Comparison of ENCODE assay signal across 8 cellular contexts in the genomic region with DNA sequence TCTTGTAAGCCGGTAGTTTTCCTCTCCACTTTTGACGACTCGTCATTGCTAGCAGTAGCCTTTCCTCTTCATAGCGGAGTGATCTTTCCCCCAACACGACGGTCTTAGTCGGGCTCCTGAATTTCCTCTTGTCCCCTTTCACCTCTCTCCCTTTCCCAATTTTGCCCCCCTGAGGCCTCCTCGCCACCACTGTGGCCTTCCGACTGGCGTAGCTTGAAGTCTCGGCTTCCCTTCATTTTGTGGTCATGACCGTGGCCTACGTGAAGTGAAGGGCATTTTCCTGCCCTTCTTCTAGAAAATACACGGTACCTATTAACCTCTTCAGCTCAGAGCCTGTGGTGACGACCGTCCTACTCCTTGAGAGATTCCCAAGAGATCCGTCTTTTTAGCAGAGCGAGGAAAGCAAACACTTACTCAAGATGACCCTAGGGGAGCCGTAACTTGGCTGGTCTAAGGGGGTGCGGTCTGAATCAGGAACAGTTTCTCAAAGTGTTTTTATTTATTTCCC. TPM values are rescaled to one million over a fixed set of nuclear protein-coding genes. Genes with fewer than 3 reads are reported as not detected.
A peak's percentile ranks its signal among the peaks of the same experiment; 100 is the strongest.
DNase-seq lines count a peak whose midpoint lies in the region; ATAC-seq and TF ChIP-seq lines count a peak whose summit lies in the region.

No MANE protein-coding gene starts in this region.

- no peaks in the 10 kb centered on the region for H3K27me3 Mint-ChIP-seq in T-cell
- H3K27me3 Mint-ChIP-seq in naive thymus-derived CD8-positive, alpha-beta T cell = peaks cover 0 to 2% (median 0%) of the 10 kb centered on the region in 5 donors

- H3K4me1 ChIP-seq in esophagus squamous epithelium = peaks cover 11 to 71% (median 19%) of the 10 kb centered on the region in 3 donors

- H3K4me3 ChIP-seq in esophagus squamous epithelium = peak overlapping the region; percentile 76 to 86 (median 80)

- no peaks in the 10 kb centered on the region for H3K9me3 ChIP-seq in esophagus squamous epithelium

- ATAC-seq in T-cell (replicated peaks in 1 of 4) (no peak), GM21737 (IDR thresholded peaks at IDR 0.05; ENCODE audit: unreplicated experiment) (no peak)
- ATAC-seq in naive thymus-derived CD8-positive, alpha-beta T cell = no peak

- H3K9me3 Mint-ChIP-seq in T-cell = no peaks in the 10 kb centered on the region
- H3K9me3 Mint-ChIP-seq in naive thymus-derived CD8-positive, alpha-beta T cell = no peaks in the 10 kb centered on the region

- peaks cover 0 to 29% (median 10%) of the 10 kb centered on the region in 3 donors for H3K36me3 ChIP-seq in esophagus squamous epithelium

- H3K4me1 Mint-ChIP-seq in T-cell = peaks cover 48 to 65% (median 54%) of the 10 kb centered on the region in 3 donors
- H3K4me1 Mint-ChIP-seq in naive thymus-derived CD8-positive, alpha-beta T cell = peaks cover 38 to 63% (median 56%) of the 10 kb centered on the region in 4 donors

- 0% methylated on average over 16 to 20 of the region's 20 CpGs for WGBS in esophagus squamous epithelium, 2 donors

- H3K36me3 Mint-ChIP-seq in T-cell = peaks cover 26% of the 10 kb centered on the region
- peaks cover 4 to 30% (median 7%) of the 10 kb centered on the region in 3 donors for H3K36me3 Mint-ChIP-seq in naive thymus-derived CD8-positive, alpha-beta T cell

- DNase-seq in HK-2 (ENCODE audit: unreplicated experiment) (peak; percentile 50), T-cell (peak in 3 of 34 experiments; percentile 14 to 43 (median 20)), esophagus squamous epithelium (lab: John Stamatoyannopoulos, UW) (no peak), OCI-M2 (lab: John Stamatoyannopoulos, UW; ENCODE audit: unreplicated experiment) (no peak), HuH-7 (ENCODE audit: low spot score) (no peak)
- peak in 2 of 10 donors; percentile 34 to 37 for DNase-seq in naive thymus-derived CD8-positive, alpha-beta T cell

- peak overlapping the region; percentile 97 for H3K27ac Mint-ChIP-seq in T-cell
- peak overlapping the region; percentile 98 to 100 (median 100) for H3K27ac Mint-ChIP-seq in naive thymus-derived CD8-positive, alpha-beta T cell

- CTCF ChIA-PET in T-cell (lab: Charles Lee) = interaction anchor here in 1 of 2 donors (0.5 to 0.6 kb wide), 2 partner anchors 332 to 1037 kb away, joined by 3 read pairs; no protein-coding TSS in a partner anchor

- no peak for TF ChIP-seq POLR2A in esophagus squamous epithelium (IDR thresholded peaks at IDR 0.05)

- peak overlapping the region; percentile 80 for H3K27ac ChIP-seq in C4-2B
- peak overlapping the region; percentile 94 to 99 (median 97) for H3K27ac ChIP-seq in esophagus squamous epithelium

- H3K4me3 Mint-ChIP-seq in T-cell = peak overlapping the region; percentile 94 to 99 (median 94)
- H3K4me3 Mint-ChIP-seq in naive thymus-derived CD8-positive, alpha-beta T cell = peak overlapping the region; percentile 91 to 100 (median 98)

- TF ChIP-seq CTCF in C4-2B (conservative IDR thresholded peaks at IDR 0.05) (no peak), esophagus squamous epithelium (IDR thresholded peaks at IDR 0.05) (no peak)

- H3K27me3 ChIP-seq in esophagus squamous epithelium = no peaks in the 10 kb centered on the region

- POLR2A ChIA-PET in T-cell (lab: Charles Lee) = interaction anchor here in 1 of 2 donors (0.6 to 1.3 kb wide), 3 partner anchors 17 to 411 kb away, joined by 3 to 8 read pairs (median 4); no protein-coding TSS in a partner anchor
- POLR2A ChIA-PET in naive thymus-derived CD8-positive, alpha-beta T cell (lab: Charles Lee) = interaction anchor here (0.5 to 1.2 kb wide), 3 partner anchors 25 to 279 kb away, joined by 3 to 5 read pairs (median 4); partner anchors contain the start of genes ARSG and SLC16A6

- intact Hi-C loops in esophagus squamous epithelium (cut with DNase I) = no loop called here

RNA-seq across cellular contexts. Expression of gene PRKAR1A, which starts 0.8 kb away (rescaled TPM):
- total RNA-seq in T-cell = 100 to 1,000 TPM; 128 to 175 (median 162) TPM
- total RNA-seq in esophagus squamous epithelium = 100 to 1,000 TPM; 137 to 195 (median 187) TPM
- total RNA-seq in naive thymus-derived CD8-positive, alpha-beta T cell = 100 to 1,000 TPM; 145 to 157 TPM
- polyA plus RNA-seq in naive thymus-derived CD8-positive, alpha-beta T cell = 100 to 1,000 TPM; 153 to 203 (median 175) TPM

RNA-seq across cellular contexts. Expression of gene WIPI1, which starts 55.7 kb away (rescaled TPM):
- total RNA-seq in T-cell (10 to 100 TPM in 2 of 5 donors, 1 to 10 TPM in 3; 5.4 to 11.8 (median 9.7) TPM), esophagus squamous epithelium (10 to 100 TPM; 23.0 to 32.2 (median 25.5) TPM)
- total RNA-seq in naive thymus-derived CD8-positive, alpha-beta T cell = 1 to 10 TPM; 3.2 to 3.5 TPM
- 1 to 10 TPM; 2.5 to 8.3 (median 2.7) TPM for polyA plus RNA-seq in naive thymus-derived CD8-positive, alpha-beta T cell
